26 cellular contexts compared by ENCODE assay signal in genomic region chr11:102402556-102402955, GRCh38. TPM values are rescaled to one million over a fixed set of nuclear protein-coding genes. Genes with fewer than 3 reads are reported as not detected.
DNase-seq lines count a peak whose midpoint lies in the region; ATAC-seq and TF ChIP-seq lines count a peak whose summit lies in the region.
"Had no signal": no experiment of that assay in that cellular context is flagged by ENCODE, and none has a peak within 500 bp of the region (broad histone marks: within the 10 kb centered on the region; RNA-seq: fewer than 3 reads in every experiment).

No MANE protein-coding gene starts in this region.

- DNase-seq in CD4-positive, alpha-beta memory T cell = no peak
- DNase-seq in WTC11 (ENCODE audit: low spot score) (no peak), SIG-M5 (lab: John Stamatoyannopoulos, UW) (no peak), cerebellar cortex (ENCODE audit: low spot score) (no peak)
- no peak for DNase-seq in naive thymus-derived CD4-positive, alpha-beta T cell
- DNase-seq: activated CD4-positive, alpha-beta T cell treated with anti-CD3 and anti-CD28 coated beads for 36 hours; activated CD8-positive, alpha-beta memory T cell treated with anti-CD3 and anti-CD28 coated beads, Interleukin-2, amount 50 U/mL, for 4 hours; activated gamma-delta T cell treated with Interleukin-2 at 50 U/mL for 16 hours; anterior cingulate cortex; Caco-2; DMS79; hypothalamus; left ventricle myocardium superior; NCI-H1417 treated with DMSO at 0.1 percent for 48 hours; NCI-H446; PC-3; Right ventricle myocardium superior; sigmoid colon; thyroid gland had no signal

- H3K27me3 Mint-ChIP-seq in CD4-positive, alpha-beta memory T cell = no peaks in the 10 kb centered on the region
- no peaks in the 10 kb centered on the region for H3K27me3 Mint-ChIP-seq in WTC11 (ENCODE audit: low read depth)
- H3K27me3 Mint-ChIP-seq in naive thymus-derived CD4-positive, alpha-beta T cell = no peaks in the 10 kb centered on the region
- H3K27me3 Mint-ChIP-seq: activated CD4-positive, alpha-beta T cell treated with anti-CD3 and anti-CD28 coated beads for 36 hours; IgD-negative memory B cell; progenitor cell of endocrine pancreas; stimulated activated naive CD8-positive, alpha-beta T cell treated with anti-CD3 and anti-CD28 coated beads, Interleukin-15, Interleukin-2, amounts not matched to agents 100 ng/mL and 50 ng/mL, for 24 hours had no signal

- H3K4me1 Mint-ChIP-seq in CD4-positive, alpha-beta memory T cell = peaks cover 41 to 63% (median 52%) of the 10 kb centered on the region in 4 donors
- peaks cover 3% of the 10 kb centered on the region for H3K4me1 Mint-ChIP-seq in WTC11
- H3K4me1 Mint-ChIP-seq in naive thymus-derived CD4-positive, alpha-beta T cell = peaks cover 45 to 88% (median 72%) of the 10 kb centered on the region in 7 donors

- no peak overlapping the region for H3K27ac ChIP-seq in CD4-positive, alpha-beta memory T cell (ENCODE audit: low read depth, low read length)
- H3K27ac ChIP-seq in KMS-11 = peak overlapping the region; percentile 49
- no peak overlapping the region for H3K27ac ChIP-seq in naive thymus-derived CD4-positive, alpha-beta T cell (ENCODE audit: low read depth, low read length)
- H3K27ac ChIP-seq: coronary artery, gastroesophageal sphincter, sigmoid colon, thyroid gland had no signal

- H3K4me3 Mint-ChIP-seq in CD4-positive, alpha-beta memory T cell = peak overlapping the region in 3 of 8 donors; percentile 10 to 25 (median 20)
- no peak overlapping the region for H3K4me3 Mint-ChIP-seq in WTC11
- peak overlapping the region in 2 of 10 donors; percentile 15 to 34 for H3K4me3 Mint-ChIP-seq in naive thymus-derived CD4-positive, alpha-beta T cell
- H3K4me3 Mint-ChIP-seq: activated CD4-positive, alpha-beta T cell treated with anti-CD3 and anti-CD28 coated beads for 36 hours; IgD-negative memory B cell; stimulated activated naive CD8-positive, alpha-beta T cell treated with anti-CD3 and anti-CD28 coated beads, Interleukin-15, Interleukin-2, amounts not matched to agents 100 ng/mL and 50 ng/mL, for 24 hours had no signal

- H4K20me1 ChIP-seq in KMS-11 (ENCODE audit: insufficient read depth) = no peaks in the 10 kb centered on the region

- no peaks in the 10 kb centered on the region for H3K9me3 ChIP-seq in CD4-positive, alpha-beta memory T cell (ENCODE audit: control insufficient read depth in 1 of 2, low read length in 2 of 2)
- H3K9me3 ChIP-seq in naive thymus-derived CD4-positive, alpha-beta T cell (ENCODE audit: control insufficient read depth in 2 of 3, low read length in 3 of 3) = no peaks in the 10 kb centered on the region
- H3K9me3 ChIP-seq: Caco-2, gastroesophageal sphincter, sigmoid colon, thyroid gland had no signal

- CTCF ChIA-PET in CD4-positive, alpha-beta memory T cell (lab: Charles Lee; ENCODE audit: partially characterized antibody) = interaction anchor here (1.6 to 5.3 kb wide), 4 partner anchors 9 to 108 kb away, joined by 6 to 53 read pairs (median 8); no protein-coding TSS in a partner anchor
- CTCF ChIA-PET in WTC11 (lab: Charles Lee) = no interaction called here
- CTCF ChIA-PET in naive thymus-derived CD4-positive, alpha-beta T cell (lab: Charles Lee) = no interaction called here

- H2AFZ ChIP-seq in KMS-11 (ENCODE audit: low read depth) = no peak overlapping the region

- H3K4me3 ChIP-seq in CD4-positive, alpha-beta memory T cell (ENCODE audit: low read length in 2 of 2) = no peak overlapping the region
- H3K4me3 ChIP-seq in KMS-11 (IDR thresholded peaks at IDR 0.05; ENCODE audit: insufficient read depth, low read depth, low read length) = no peak overlapping the region
- H3K4me3 ChIP-seq in naive thymus-derived CD4-positive, alpha-beta T cell (ENCODE audit: low read length) = no peak overlapping the region
- H3K4me3 ChIP-seq: coronary artery, gastroesophageal sphincter, sigmoid colon, thyroid gland had no signal

- intact Hi-C loops in CD4-positive, alpha-beta memory T cell (cut with micrococcal nuclease) = no loop called here
- intact Hi-C loops in naive thymus-derived CD4-positive, alpha-beta T cell (cut with micrococcal nuclease) = loop anchor here in 1 of 2 donors (1.0 kb wide), 1 partner anchor 11 kb away; no protein-coding TSS in a partner anchor

- H3K79me2 ChIP-seq in KMS-11 (ENCODE audit: insufficient read depth, low read depth) = peaks cover 5% of the 10 kb centered on the region; the same call in 1 of the 2 replicates

- peaks cover 50 to 66% of the 10 kb centered on the region in 2 donors for H3K36me3 Mint-ChIP-seq in CD4-positive, alpha-beta memory T cell
- H3K36me3 Mint-ChIP-seq in WTC11 = peaks cover 23% of the 10 kb centered on the region
- peaks cover 12 to 55% (median 37%) of the 10 kb centered on the region in 5 donors for H3K36me3 Mint-ChIP-seq in naive thymus-derived CD4-positive, alpha-beta T cell

- no peak for TF ChIP-seq CTCF in KMS-11 (conservative IDR thresholded peaks at IDR 0.05; ENCODE audit: low read depth, low read length)
- no peak for TF ChIP-seq CTCF in WTC11 (IDR thresholded peaks at IDR 0.05)

- peak overlapping the region in 5 of 7 donors; percentile 37 to 84 (median 65) for H3K27ac Mint-ChIP-seq in CD4-positive, alpha-beta memory T cell
- peak overlapping the region; percentile 19; the same call in 1 of the 2 replicates for H3K27ac Mint-ChIP-seq in WTC11
- H3K27ac Mint-ChIP-seq in naive thymus-derived CD4-positive, alpha-beta T cell = peak overlapping the region; percentile 6 to 89 (median 67)
- H3K27ac Mint-ChIP-seq: activated CD4-positive, alpha-beta T cell treated with anti-CD3 and anti-CD28 coated beads for 36 hours; progenitor cell of endocrine pancreas had no signal

- no peak overlapping the region for H3K9ac ChIP-seq in KMS-11

- no peak overlapping the region; the same call in 1 of the 2 replicates for H3K4me2 ChIP-seq in KMS-11

- no peaks in the 10 kb centered on the region for H3K27me3 ChIP-seq in CD4-positive, alpha-beta memory T cell (ENCODE audit: insufficient read depth, low read length)
- no peaks in the 10 kb centered on the region for H3K27me3 ChIP-seq in KMS-11 (ENCODE audit: insufficient read depth, low read depth)
- H3K27me3 ChIP-seq in naive thymus-derived CD4-positive, alpha-beta T cell (ENCODE audit: control insufficient read depth in 2 of 2, insufficient read depth in 2 of 2, low read length in 2 of 2) = no peaks in the 10 kb centered on the region
- H3K27me3 ChIP-seq: gastroesophageal sphincter, sigmoid colon, thyroid gland had no signal

- peaks cover 0 to 3% (median 0%) of the 10 kb centered on the region in 8 donors for H3K9me3 Mint-ChIP-seq in CD4-positive, alpha-beta memory T cell
- no peaks in the 10 kb centered on the region for H3K9me3 Mint-ChIP-seq in WTC11
- H3K9me3 Mint-ChIP-seq in naive thymus-derived CD4-positive, alpha-beta T cell = peaks cover 0 to 2% (median 0%) of the 10 kb centered on the region in 11 donors
- H3K9me3 Mint-ChIP-seq: IgD-negative memory B cell; stimulated activated naive CD8-positive, alpha-beta T cell treated with anti-CD3 and anti-CD28 coated beads, Interleukin-15, Interleukin-2, amounts not matched to agents 100 ng/mL and 50 ng/mL, for 24 hours had no signal

- POLR2A ChIA-PET in CD4-positive, alpha-beta memory T cell (lab: Charles Lee; ENCODE audit: partially characterized antibody) = interaction anchor here (0.9 to 1.4 kb wide), 3 partner anchors 12 to 75 kb away, joined by 3 to 6 read pairs (median 3); no protein-coding TSS in a partner anchor
- POLR2A ChIA-PET in WTC11 (lab: Charles Lee) = no interaction called here
- POLR2A ChIA-PET in naive thymus-derived CD4-positive, alpha-beta T cell (lab: Charles Lee) = interaction anchor here (0.6 to 1.1 kb wide), 7 partner anchors 10 to 1318 kb away, joined by 3 read pairs; no protein-coding TSS in a partner anchor

- H3K36me3 ChIP-seq in CD4-positive, alpha-beta memory T cell (ENCODE audit: insufficient read depth, low read length) = peaks cover 29% of the 10 kb centered on the region
- H3K36me3 ChIP-seq in KMS-11 (ENCODE audit: insufficient read depth) = no peaks in the 10 kb centered on the region
- H3K36me3 ChIP-seq in naive thymus-derived CD4-positive, alpha-beta T cell (ENCODE audit: control insufficient read depth in 2 of 3, insufficient read depth in 3 of 3, low read length in 3 of 3) = peaks cover 8 to 43% (median 17%) of the 10 kb centered on the region in 3 experiments

- H3K4me1 ChIP-seq in CD4-positive, alpha-beta memory T cell (ENCODE audit: insufficient read depth, low read length) = peaks cover 57% of the 10 kb centered on the region
- H3K4me1 ChIP-seq in KMS-11 (ENCODE audit: low read depth, poor library complexity, severe bottlenecking) = peaks cover 40% of the 10 kb centered on the region
- peaks cover 0 to 38% of the 10 kb centered on the region in 2 donors for H3K4me1 ChIP-seq in naive thymus-derived CD4-positive, alpha-beta T cell (ENCODE audit: control insufficient read depth in 2 of 2, insufficient read depth in 2 of 2, low read length in 2 of 2)
- H3K4me1 ChIP-seq: Caco-2 had no signal

- ATAC-seq in WTC11 = no peak
- no peak for ATAC-seq in naive thymus-derived CD4-positive, alpha-beta T cell
- ATAC-seq in GM18909 (IDR thresholded peaks at IDR 0.05; ENCODE audit: poor library complexity, unreplicated experiment) = no peak
- ATAC-seq: activated CD4-positive, alpha-beta T cell treated with anti-CD3 and anti-CD28 coated beads for 36 hours; gastroesophageal sphincter; left ventricle myocardium superior; PC-3 had no signal

RNA-seq across cellular contexts. Expression of gene TMEM123, which starts 50.0 kb away (rescaled TPM):
- total RNA-seq in CD4-positive, alpha-beta memory T cell = 100 to 1,000 TPM; 383 to 397 TPM
- polyA plus RNA-seq in CD4-positive, alpha-beta memory T cell = 100 to 1,000 TPM; 752 to 839 TPM
- total RNA-seq in WTC11 (2021) = 102 to 116 TPM (median 114 TPM) in 3 replicates
- 100 to 1,000 TPM; 270 to 495 (median 437) TPM for total RNA-seq in naive thymus-derived CD4-positive, alpha-beta T cell
- polyA plus RNA-seq in naive thymus-derived CD4-positive, alpha-beta T cell = 100 to 1,000 TPM; 811 to 922 TPM

RNA-seq across cellular contexts. Expression of gene BIRC2, which starts 55.5 kb away (rescaled TPM):
- total RNA-seq in CD4-positive, alpha-beta memory T cell = 10 to 100 TPM; 60.9 to 61.2 TPM
- 10 to 100 TPM; 28.8 to 33.4 TPM for polyA plus RNA-seq in CD4-positive, alpha-beta memory T cell
- 22.3 to 24.3 TPM (median 23.3 TPM) in 3 replicates for total RNA-seq in WTC11 (2021)
- 100 to 1,000 TPM in 1 of 5 experiments, 10 to 100 TPM in 4; 37.5 to 103 (median 72.0) TPM for total RNA-seq in naive thymus-derived CD4-positive, alpha-beta T cell
- polyA plus RNA-seq in naive thymus-derived CD4-positive, alpha-beta T cell = 10 to 100 TPM; 35.2 to 42.8 TPM
